ENCODE assay signal across 26 cellular contexts in genomic region chr14:85852900-85853299, GRCh38.
"Had no signal": no experiment of that assay in that cellular context is flagged by ENCODE, and none has a peak within 500 bp of the region (broad histone marks: within the 10 kb centered on the region; RNA-seq: fewer than 3 reads in every experiment).

No MANE protein-coding gene starts in this region.

- H3K9me3 ChIP-seq: ascending aorta, body of pancreas, SJSA1 had no signal

- H3K36me3 ChIP-seq: ascending aorta, SJSA1, WERI-Rb-1 had no signal

- H3K4me1 ChIP-seq: ascending aorta, body of pancreas, SJSA1 had no signal

- H3K27me3 Mint-ChIP-seq: activated CD4-positive, alpha-beta memory T cell treated with anti-CD3 and anti-CD28 coated beads, Interleukin-2, amount 10 ng/mL, durations not matched to agents 7 days and 5 days; activated CD4-positive, alpha-beta T cell treated with anti-CD3 and anti-CD28 coated beads for 36 hours; activated naive CD4-positive, alpha-beta T cell treated with anti-CD3 and anti-CD28 coated beads, Interleukin-2, amount 50 U/mL, for 24 hours; T-cell had no signal

- H3K36me3 Mint-ChIP-seq: activated naive CD4-positive, alpha-beta T cell treated with anti-CD3 and anti-CD28 coated beads, Interleukin-2, amount 50 U/mL, for 24 hours; T-cell had no signal

- DNase-seq: activated CD4-positive, alpha-beta memory T cell treated with anti-CD3 and anti-CD28 coated beads, Interleukin-2, amount 10 ng/mL, durations not matched to agents 7 days and 5 days; activated CD4-positive, alpha-beta T cell treated with anti-CD3 and anti-CD28 coated beads for 36 hours; activated CD4-positive, alpha-beta T cell treated with anti-CD3 and anti-CD28 coated beads, Interleukin-2, amount 50 U/mL, for 1 hour; activated CD8-positive, alpha-beta memory T cell treated with anti-CD3 and anti-CD28 coated beads, Interleukin-2, amount 50 U/mL, for 4 hours; activated effector memory CD4-positive, alpha-beta T cell treated with Interleukin-2 at 50 U/mL for 16 hours; activated naive CD4-positive, alpha-beta T cell; amniotic stem cell; body of pancreas; central memory CD4-positive, alpha-beta T cell; KG1; NCI-H1048; NCI-H1930; NCI-H446 treated with DMSO at 0.1 percent for 48 hours; NCI-H526; NCI-H82; NK-92 treated with Interleukin-12 subunit alpha and Interleukin-12 subunit beta, amount 100 ng/mL, for 24 hours; SHP77; T-cell; T-helper 2 cell; T1000; WERI-Rb-1 had no signal

- ATAC-seq: activated CD4-positive, alpha-beta T cell treated with anti-CD3 and anti-CD28 coated beads for 36 hours; body of pancreas; PC-3; T-cell had no signal

- H3K27ac ChIP-seq: ascending aorta, body of pancreas, SJSA1, WERI-Rb-1 had no signal

- H3K4me3 Mint-ChIP-seq: activated CD4-positive, alpha-beta memory T cell treated with anti-CD3 and anti-CD28 coated beads, Interleukin-2, amount 10 ng/mL, durations not matched to agents 7 days and 5 days; activated CD4-positive, alpha-beta T cell treated with anti-CD3 and anti-CD28 coated beads for 36 hours; activated naive CD4-positive, alpha-beta T cell treated with anti-CD3 and anti-CD28 coated beads, Interleukin-2, amount 50 U/mL, for 24 hours; activated T-helper 1 cell treated with anti-CD3 and anti-CD28 coated beads, Interleukin-12 subunit alpha, Interleukin-12 subunit beta, Interleukin-2, Interleukin-4 antibody, amounts not matched to agents 30 ng/mL and 10 ng/mL and 1 ng/mL, durations not matched to agents 14 hours and 24 hours and 36 hours; T-cell had no signal

- H3K4me1 Mint-ChIP-seq: activated CD4-positive, alpha-beta memory T cell treated with anti-CD3 and anti-CD28 coated beads, Interleukin-2, amount 10 ng/mL, durations not matched to agents 7 days and 5 days; activated CD4-positive, alpha-beta T cell treated with anti-CD3 and anti-CD28 coated beads for 36 hours; activated naive CD4-positive, alpha-beta T cell treated with anti-CD3 and anti-CD28 coated beads, Interleukin-2, amount 50 U/mL, for 24 hours had no signal

- H3K9me3 Mint-ChIP-seq: activated CD4-positive, alpha-beta memory T cell treated with anti-CD3 and anti-CD28 coated beads, Interleukin-2, amount 10 ng/mL, durations not matched to agents 7 days and 5 days; activated T-helper 1 cell treated with anti-CD3 and anti-CD28 coated beads, Interleukin-12 subunit alpha, Interleukin-12 subunit beta, Interleukin-2, Interleukin-4 antibody, amounts not matched to agents 30 ng/mL and 10 ng/mL and 1 ng/mL, durations not matched to agents 14 hours and 24 hours and 36 hours; T-cell had no signal

- H3K27ac Mint-ChIP-seq: activated CD4-positive, alpha-beta memory T cell treated with anti-CD3 and anti-CD28 coated beads, Interleukin-2, amount 10 ng/mL, durations not matched to agents 7 days and 5 days; activated CD4-positive, alpha-beta T cell treated with anti-CD3 and anti-CD28 coated beads for 36 hours; activated naive CD4-positive, alpha-beta T cell treated with anti-CD3 and anti-CD28 coated beads, Interleukin-2, amount 50 U/mL, for 24 hours; activated T-helper 1 cell treated with anti-CD3 and anti-CD28 coated beads, Interleukin-12 subunit alpha, Interleukin-12 subunit beta, Interleukin-2, Interleukin-4 antibody, amounts not matched to agents 30 ng/mL and 10 ng/mL and 1 ng/mL, durations not matched to agents 14 hours and 24 hours and 36 hours; T-cell had no signal

- H3K4me3 ChIP-seq: ascending aorta, body of pancreas, SJSA1 had no signal

- H3K27me3 ChIP-seq: ascending aorta, body of pancreas, SJSA1 had no signal
